Comparison of ENCODE assay signal across 22 cellular contexts in genomic region chr12:5787828-5788227, GRCh38.
"Had no signal": no experiment of that assay in that cellular context is flagged by ENCODE, and none has a peak within 500 bp of the region (broad histone marks: within the 10 kb centered on the region; RNA-seq: fewer than 3 reads in every experiment).

No MANE protein-coding gene starts in this region.

- FAIRE-seq: kidney had no signal

- H3K27me3 ChIP-seq: ovary, uterus had no signal

- H3K9me3 ChIP-seq: left ventricle myocardium inferior, mucosa of descending colon, ovary, stomach, suprapubic skin, thoracic aorta, tibial artery, uterus had no signal

- ATAC-seq: mucosa of descending colon; naive thymus-derived CD4-positive, alpha-beta T cell; natural killer cell treated with Interleukin-12 subunit alpha and Interleukin-12 subunit beta and Interleukin-15 and Interleukin-18, amount 100 ng/mL, for 72 hours; right cardiac atrium; sciatic nerve; stimulated activated naive B cell treated with anti-CD40 and anti-IgM and Interleukin-4, amounts not matched to agents 10 μg/mL and 1 μg/mL and 100 μg/mL, for 72 hours; stimulated activated naive CD8-positive, alpha-beta T cell treated with anti-CD3 and anti-CD28 coated beads, Interleukin-15, Interleukin-2, amounts not matched to agents 100 U/mL and 50 U/mL, for 24 hours had no signal

- H3K4me3 ChIP-seq: left ventricle myocardium inferior, mucosa of descending colon, ovary, skin epidermis, stomach, suprapubic skin, thoracic aorta, tibial artery, uterus had no signal

- DNase-seq: hippocampal formation; kidney; left ventricle myocardium inferior; midbrain; mucosa of descending colon; naive thymus-derived CD4-positive, alpha-beta T cell; ovary; right cardiac atrium; stimulated activated CD4-positive, alpha-beta T cell treated with anti-CD3 and anti-CD28 coated beads, Interleukin-12 subunit alpha, Interleukin-12 subunit beta, amount 100 ng/mL, for 4 hours; stimulated activated CD4-positive, alpha-beta T cell treated with anti-CD3 and anti-CD28 coated beads, Interleukin-15, amount 100 ng/mL, for 24 hours; stimulated activated CD4-positive, alpha-beta T cell treated with anti-CD3 and anti-CD28 coated beads, Interleukin-2, amount 100 ng/mL, for 24 hours; stimulated activated CD4-positive, alpha-beta T cell treated with anti-CD3 and anti-CD28 coated beads, Interleukin-4, amount 100 ng/mL, for 1 hour; stimulated activated naive B cell treated with anti-CD40 and anti-IgM and Interleukin-4, amounts not matched to agents 10 μg/mL and 1 μg/mL and 100 μg/mL, for 72 hours; stimulated activated naive CD8-positive, alpha-beta T cell treated with anti-CD3 and anti-CD28 coated beads, Interleukin-15, Interleukin-2, amounts not matched to agents 100 U/mL and 50 U/mL, for 24 hours; stomach; tibial artery; uterus had no signal

- H3K4me1 ChIP-seq: left ventricle myocardium inferior, stomach, tibial artery, uterus had no signal

- H3K27ac ChIP-seq: left ventricle myocardium inferior, ovary, skin epidermis, stomach, suprapubic skin, thoracic aorta, tibial artery, uterus had no signal

- H3K36me3 ChIP-seq: left ventricle myocardium inferior, ovary, stomach, suprapubic skin, thoracic aorta, tibial artery, uterus had no signal
